In genomic region chr5:160921714-160922285, GRCh38 we compare ENCODE assay signal across 26 cellular contexts.
"Had no signal": no experiment of that assay in that cellular context is flagged by ENCODE, and none has a peak within 500 bp of the region (broad histone marks: within the 10 kb centered on the region; RNA-seq: fewer than 3 reads in every experiment).

No MANE protein-coding gene starts in this region.

- H3K9me3 ChIP-seq: left lung, lower lobe of right lung, right lobe of liver, testis, transverse colon had no signal

- H3K27me3 ChIP-seq: brain microvascular endothelial cell, dorsolateral prefrontal cortex, left lung, right lobe of liver, testis, transverse colon had no signal

- H3K36me3 ChIP-seq: brain microvascular endothelial cell, left lung, lower lobe of right lung, right lobe of liver, transverse colon had no signal

- FAIRE-seq: astrocyte, frontal cortex, islet of Langerhans, urothelium cell line had no signal

- H3K4me3 ChIP-seq: coronary artery, dorsolateral prefrontal cortex, left lung, lower lobe of right lung, right lobe of liver, testis, transverse colon had no signal

- DNase-seq: activated CD4-positive, alpha-beta memory T cell treated with anti-CD3 and anti-CD28 coated beads, Interleukin-2, amount 10 ng/mL, durations not matched to agents 7 days and 5 days; activated CD4-positive, alpha-beta T cell treated with anti-CD3 and anti-CD28 coated beads, Interleukin-2, amount 10 ng/mL, durations not matched to agents 7 days and 5 days; activated CD4-positive, CD25-positive, alpha-beta regulatory T cell treated with anti-CD3 and anti-CD28 coated beads, Interleukin-2, amount 50 U/mL, for 72 hours; activated CD8-positive, alpha-beta memory T cell treated with anti-CD3 and anti-CD28 coated beads, Interleukin-2, amount 50 U/mL, for 48 hours; activated gamma-delta T cell; activated naive CD4-positive, alpha-beta T cell treated with anti-CD3 and anti-CD28 coated beads, Interleukin-2, amount 10 ng/mL, durations not matched to agents 7 days and 5 days; activated naive CD8-positive, alpha-beta T cell treated with anti-CD3 and anti-CD28 coated beads, Interleukin-2, amount 10 ng/mL, durations not matched to agents 7 days and 5 days; activated T-cell treated with anti-CD3 and anti-CD28 coated beads, Interleukin-2, amount 50 U/mL, for 24 hours; brain microvascular endothelial cell; dorsolateral prefrontal cortex; effector memory CD4-positive, alpha-beta T cell; left lung; lower lobe of right lung; mesenchymal stem cell; natural killer cell; right lobe of liver; stimulated activated CD4-positive, alpha-beta T cell treated with anti-CD3 and anti-CD28 coated beads, Interleukin-2, amount 100 ng/mL, for 48 hours; stimulated activated naive CD8-positive, alpha-beta T cell treated with anti-CD3 and anti-CD28 coated beads, Interleukin-15, Interleukin-2, amounts not matched to agents 100 U/mL and 50 U/mL, for 24 hours; T-helper 9 cell; testis; transverse colon had no signal

- H3K27ac ChIP-seq: brain microvascular endothelial cell, coronary artery, dorsolateral prefrontal cortex, left lung, lower lobe of right lung, right lobe of liver, testis, transverse colon had no signal

- H3K4me1 ChIP-seq: right lobe of liver, testis had no signal

- ATAC-seq: left lung; lower lobe of right lung; natural killer cell; right lobe of liver; stimulated activated naive CD8-positive, alpha-beta T cell treated with anti-CD3 and anti-CD28 coated beads, Interleukin-15, Interleukin-2, amounts not matched to agents 100 U/mL and 50 U/mL, for 24 hours had no signal
